In the genomic region with DNA sequence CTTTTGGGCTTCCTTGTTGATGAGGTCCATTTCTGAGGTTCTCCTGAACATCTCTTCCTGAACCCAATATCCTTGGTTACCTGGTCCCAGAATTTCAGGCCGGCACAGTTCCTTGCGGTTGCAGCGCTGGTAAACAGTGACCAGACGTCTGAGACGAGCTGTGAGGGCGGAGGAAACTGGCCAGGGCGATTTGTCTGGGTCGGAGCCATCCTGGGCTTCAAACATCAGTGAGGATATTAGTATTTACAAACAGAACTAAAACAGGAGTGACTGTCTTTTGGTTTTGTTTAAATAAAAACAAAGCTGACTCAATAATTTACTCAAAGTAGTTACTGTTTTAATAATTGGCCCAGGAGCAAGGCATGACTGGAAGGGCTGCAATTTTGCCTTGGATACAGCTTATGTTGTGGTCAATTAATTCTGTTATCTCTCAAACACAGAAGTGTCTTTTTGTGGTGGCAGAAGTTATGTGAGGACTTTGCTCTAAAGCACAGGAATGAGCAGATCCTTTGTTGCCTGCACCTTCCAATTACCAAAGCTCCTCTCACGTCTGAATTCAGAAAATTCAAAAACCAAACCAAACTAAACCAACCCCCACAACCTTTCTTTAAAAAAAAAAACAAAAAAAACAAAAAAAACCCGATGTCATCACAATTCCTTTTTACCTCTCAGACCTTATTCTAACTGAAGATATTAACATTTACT, we compare ENCODE assay signal across 20 cellular contexts. TPM values are rescaled to one million over a fixed set of nuclear protein-coding genes. Genes with fewer than 3 reads are reported as not detected.
A peak's percentile ranks its signal among the peaks of the same experiment; 100 is the strongest.
DNase-seq lines count a peak whose midpoint lies in the region; ATAC-seq and TF ChIP-seq lines count a peak whose summit lies in the region.
"Had no signal": no experiment of that assay in that cellular context is flagged by ENCODE, and none has a peak within 500 bp of the region (broad histone marks: within the 10 kb centered on the region; RNA-seq: fewer than 3 reads in every experiment).

No MANE protein-coding gene starts in this region.

- no peak for TF ChIP-seq CTCF in gastroesophageal sphincter (IDR thresholded peaks at IDR 0.05)
- no peak for TF ChIP-seq CTCF in smooth muscle cell (IDR thresholded peaks at IDR 0.05; ENCODE audit: borderline replicate concordance, insufficient read depth, poor library complexity, severe bottlenecking)

- no peaks in the 10 kb centered on the region for H3F3A ChIP-seq in smooth muscle cell (ENCODE audit: low read depth)

- CTCF ChIA-PET in activated CD4-positive, alpha-beta T cell treated with anti-CD3 and anti-CD28 coated beads for 36 hours (lab: Charles Lee), result interaction anchor here (0.6 to 1.3 kb wide), 4 partner anchors 14 to 268 kb away, joined by 3 to 6 read pairs (median 4); no protein-coding TSS in a partner anchor
- CTCF ChIA-PET in activated CD4-positive, alpha-beta T cell treated with anti-CD3 and anti-CD28 coated beads, Interleukin-2, amount 10 ng/mL, durations not matched to agents 7 days and 5 days (lab: Charles Lee), result interaction anchor here (2.3 to 3.5 kb wide), 2 partner anchors 8 to 14 kb away, joined by 8 to 11 read pairs; no protein-coding TSS in a partner anchor

- H3K9me3 ChIP-seq in gastroesophageal sphincter (no peaks in the 10 kb centered on the region), smooth muscle cell (replicated peaks; ENCODE audit: low read depth) (no peaks in the 10 kb centered on the region)
- H3K9me3 ChIP-seq: pancreas, tibial artery had no signal

- TF ChIP-seq POLR2A in gastroesophageal sphincter (IDR thresholded peaks at IDR 0.05), result no peak

- peak overlapping the region; percentile 38 for H3K9ac ChIP-seq in smooth muscle cell (ENCODE audit: low read depth)

- intact Hi-C loops in activated CD4-positive, alpha-beta T cell treated with anti-CD3 and anti-CD28 coated beads for 36 hours (cut with DNase I, micrococcal nuclease), result loop anchor here in 1 of 2 experiments (5.0 kb wide), 3 partner anchors 192 to 378 kb away; a partner anchor contains a TSS

- no peak overlapping the region for H2AFZ ChIP-seq in smooth muscle cell (ENCODE audit: low read depth)

- H3K36me3 ChIP-seq in gastroesophageal sphincter, result peaks cover 0 to 69% of the 10 kb centered on the region in 2 donors
- no peaks in the 10 kb centered on the region for H3K36me3 ChIP-seq in smooth muscle cell (ENCODE audit: low read depth)

- no peaks in the 10 kb centered on the region for H3K79me2 ChIP-seq in smooth muscle cell (ENCODE audit: low read depth)

- in situ Hi-C loops in SK-MEL-5 (cut with HindIII; ENCODE audit: low pct_unique_long_range_greater_than_20kb, low sequenced_read_pairs), result no loop called here

- peaks cover 0 to 51% (median 10%) of the 10 kb centered on the region in 3 donors for H3K4me1 ChIP-seq in gastroesophageal sphincter
- H3K4me1 ChIP-seq in smooth muscle cell (ENCODE audit: low read depth), result no peaks in the 10 kb centered on the region
- H3K4me1 ChIP-seq: pancreas, tibial artery had no signal

- no peak overlapping the region for H3K4me3 ChIP-seq in gastroesophageal sphincter
- no peak overlapping the region for H3K4me3 ChIP-seq in smooth muscle cell
- H3K4me3 ChIP-seq: cardiac muscle cell, pancreas, tibial artery had no signal

- H3K27me3 ChIP-seq in gastroesophageal sphincter, result no peaks in the 10 kb centered on the region
- no peaks in the 10 kb centered on the region for H3K27me3 ChIP-seq in smooth muscle cell (ENCODE audit: low read depth)
- H3K27me3 ChIP-seq: cardiac muscle cell, pancreas, tibial artery had no signal

- H3K4me2 ChIP-seq in smooth muscle cell, result peak overlapping the region; percentile 23

- H4K20me1 ChIP-seq in smooth muscle cell (ENCODE audit: low read depth), result peaks cover 5% of the 10 kb centered on the region

- POLR2A ChIA-PET in activated CD4-positive, alpha-beta T cell treated with anti-CD3 and anti-CD28 coated beads for 36 hours (lab: Charles Lee), result no interaction called here
- POLR2A ChIA-PET in activated CD4-positive, alpha-beta T cell treated with anti-CD3 and anti-CD28 coated beads, Interleukin-2, amount 10 ng/mL, durations not matched to agents 7 days and 5 days (lab: Charles Lee), result no interaction called here

- H3K4me1 Mint-ChIP-seq in activated CD4-positive, alpha-beta T cell treated with anti-CD3 and anti-CD28 coated beads for 36 hours, result peaks cover 54% of the 10 kb centered on the region
- peaks cover 54% of the 10 kb centered on the region for H3K4me1 Mint-ChIP-seq in activated CD4-positive, alpha-beta T cell treated with anti-CD3 and anti-CD28 coated beads, Interleukin-2, amount 10 ng/mL, durations not matched to agents 7 days and 5 days
- H3K4me1 Mint-ChIP-seq: mesothelial cell of epicardium had no signal

- no peaks in the 10 kb centered on the region for H3K9me3 Mint-ChIP-seq in activated CD4-positive, alpha-beta T cell treated with anti-CD3 and anti-CD28 coated beads for 36 hours (ENCODE audit: low read depth)
- peaks cover 4% of the 10 kb centered on the region for H3K9me3 Mint-ChIP-seq in activated CD4-positive, alpha-beta T cell treated with anti-CD3 and anti-CD28 coated beads, Interleukin-2, amount 10 ng/mL, durations not matched to agents 7 days and 5 days
- H3K9me3 Mint-ChIP-seq: immature natural killer cell, mesothelial cell of epicardium had no signal

- DNase-seq in activated CD4-positive, alpha-beta T cell treated with anti-CD3 and anti-CD28 coated beads for 36 hours, result no peak
- no peak for DNase-seq in activated CD4-positive, alpha-beta T cell treated with anti-CD3 and anti-CD28 coated beads, Interleukin-2, amount 10 ng/mL, durations not matched to agents 7 days and 5 days
- peak; percentile 54 for DNase-seq in SK-MEL-5 (ENCODE audit: low read depth, low spot score)
- no peak for DNase-seq in smooth muscle cell (lab: John Stamatoyannopoulos, UW; ENCODE audit: unreplicated experiment)
- DNase-seq in activated T-cell treated with anti-CD3 and anti-CD28 coated beads for 4 hours, result no peak
- DNase-seq: 8988T; activated CD4-positive, CD25-positive, alpha-beta regulatory T cell treated with anti-CD3 and anti-CD28 coated beads, Interleukin-2, amount 50 U/mL, for 72 hours; H7; immature natural killer cell; NCI-H1436; NCI-H446; pancreas; PC-3; tibial artery had no signal

- ATAC-seq in activated CD4-positive, alpha-beta T cell treated with anti-CD3 and anti-CD28 coated beads for 36 hours, result no peak
- no peak for ATAC-seq in gastroesophageal sphincter
- ATAC-seq in GM21381 (IDR thresholded peaks at IDR 0.05; ENCODE audit: unreplicated experiment), result no peak
- no peak for ATAC-seq in GM19351 (IDR thresholded peaks at IDR 0.05; ENCODE audit: unreplicated experiment)
- ATAC-seq: activated naive CD4-positive, alpha-beta T cell treated with anti-CD3 and anti-CD28 coated beads, Interleukin-2, amount 50 U/mL, for 72 hours; PC-3 had no signal

- WGBS in gastroesophageal sphincter (ENCODE audit: low coverage in 1 of 2), 2 donors, result 35 to 46% methylated on average over 2 to 10 of the region's 10 CpGs
- WGBS in smooth muscle cell (ENCODE audit: low lambda C conversion rate), result 61% methylated on average over 10 of the region's 10 CpGs

- H3K27ac ChIP-seq in gastroesophageal sphincter, result peak overlapping the region in 3 of 4 donors; percentile 43 to 68 (median 61)
- H3K27ac ChIP-seq in smooth muscle cell (ENCODE audit: low read depth), result peak overlapping the region; percentile 71
- H3K27ac ChIP-seq: cardiac muscle cell, tibial artery had no signal

- peak overlapping the region; percentile 24 for H3K27ac Mint-ChIP-seq in activated CD4-positive, alpha-beta T cell treated with anti-CD3 and anti-CD28 coated beads for 36 hours
- H3K27ac Mint-ChIP-seq in activated CD4-positive, alpha-beta T cell treated with anti-CD3 and anti-CD28 coated beads, Interleukin-2, amount 10 ng/mL, durations not matched to agents 7 days and 5 days, result no peak overlapping the region
- H3K27ac Mint-ChIP-seq: immature natural killer cell, mesothelial cell of epicardium had no signal

- TF ChIP-seq EP300 in gastroesophageal sphincter (IDR thresholded peaks at IDR 0.05), result no peak

- peaks cover 68% of the 10 kb centered on the region for H3K36me3 Mint-ChIP-seq in activated CD4-positive, alpha-beta T cell treated with anti-CD3 and anti-CD28 coated beads for 36 hours (ENCODE audit: low read depth)
- H3K36me3 Mint-ChIP-seq in activated CD4-positive, alpha-beta T cell treated with anti-CD3 and anti-CD28 coated beads, Interleukin-2, amount 10 ng/mL, durations not matched to agents 7 days and 5 days (ENCODE audit: low read depth), result peaks cover 82% of the 10 kb centered on the region

- H3K4me3 Mint-ChIP-seq in activated CD4-positive, alpha-beta T cell treated with anti-CD3 and anti-CD28 coated beads for 36 hours, result no peak overlapping the region
- H3K4me3 Mint-ChIP-seq in activated CD4-positive, alpha-beta T cell treated with anti-CD3 and anti-CD28 coated beads, Interleukin-2, amount 10 ng/mL, durations not matched to agents 7 days and 5 days, result no peak overlapping the region
- H3K4me3 Mint-ChIP-seq: immature natural killer cell, mesothelial cell of epicardium had no signal

- no peaks in the 10 kb centered on the region for H3K27me3 Mint-ChIP-seq in activated CD4-positive, alpha-beta T cell treated with anti-CD3 and anti-CD28 coated beads for 36 hours
- no peaks in the 10 kb centered on the region for H3K27me3 Mint-ChIP-seq in activated CD4-positive, alpha-beta T cell treated with anti-CD3 and anti-CD28 coated beads, Interleukin-2, amount 10 ng/mL, durations not matched to agents 7 days and 5 days

RNA-seq across cellular contexts. Expression of a gene that starts 58.7 kb away (rescaled TPM):
- total RNA-seq in activated CD4-positive, alpha-beta T cell treated with anti-CD3 and anti-CD28 coated beads for 36 hours, result under 1 TPM; 0.05 to 0.16 TPM
- not detected for total RNA-seq in activated CD4-positive, alpha-beta T cell treated with anti-CD3 and anti-CD28 coated beads, Interleukin-2, amount 10 ng/mL, durations not matched to agents 7 days and 5 days
- total RNA-seq in SK-MEL-5 (2014; rRNA removed; shearing (Covaris generic)), result 0.16 and 0.24 TPM in 2 replicates
- 0.09 and 0.10 TPM in 2 replicates for polyA plus RNA-seq in SK-MEL-5 (2015; cell fraction: cytosol; rRNA removed)
- not detected in 2 replicates for polyA plus RNA-seq in SK-MEL-5 (2015; cell fraction: nucleus; rRNA removed)
- total RNA-seq in gastroesophageal sphincter (1 to 10 TPM; 1.1 to 3.6 (median 2.9) TPM), smooth muscle cell (0.27 and 0.36 TPM in 2 replicates)
- 0.18 and 0.65 TPM in 2 replicates for polyA plus RNA-seq in smooth muscle cell
- total RNA-seq: PC-3 had no signal
- polyA plus RNA-seq: immature natural killer cell had no signal
